In genomic region chr12:1377681-1378080, GRCh38 we compare ENCODE assay signal across 9 cellular contexts.
"Had no signal": no experiment of that assay in that cellular context is flagged by ENCODE, and none has a peak within 500 bp of the region (broad histone marks: within the 10 kb centered on the region; RNA-seq: fewer than 3 reads in every experiment).

No MANE protein-coding gene starts in this region.

- H3K4me3 ChIP-seq: GM23248, HAP-1, K562 had no signal

- DNase-seq: GM23248, GOT3, H7, HFFc6, IMR-90 had no signal

- H3K9ac ChIP-seq: GM23248 had no signal

- ATAC-seq: HCT116, K562 had no signal

- H2AFZ ChIP-seq: GM23248 had no signal

- H3K9me3 ChIP-seq: HAP-1 had no signal

- FAIRE-seq: K562 had no signal

- H3K27ac ChIP-seq: GM23248, HL-60 had no signal

- H3K36me3 ChIP-seq: HAP-1 had no signal
